Comparison of ENCODE assay signal across 35 cellular contexts in genomic region chr2:175540421-175540820, GRCh38.
DNase-seq lines count a peak whose midpoint lies in the region; ATAC-seq, FAIRE-seq and TF ChIP-seq lines count a peak whose summit lies in the region.
"Had no signal": no experiment of that assay in that cellular context is flagged by ENCODE, and none has a peak within 500 bp of the region (broad histone marks: within the 10 kb centered on the region; RNA-seq: fewer than 3 reads in every experiment).

No MANE protein-coding gene starts in this region.

- DNase-seq in HepG2 (ENCODE audit: low spot score): no peak
- DNase-seq in right lobe of liver: no peak
- DNase-seq in K562 (ENCODE audit: extremely low read depth in 1 of 4, low spot score in 3 of 4): no peak
- DNase-seq in HPDE6-E6E7 (ENCODE audit: extremely low spot score): no peak
- DNase-seq: 8988T; ACHN; AML-193; BE2C; C1 segment of cervical spinal cord; Caco-2; Calu3; CD4-positive, alpha-beta memory T cell; CD4-positive, alpha-beta T cell; CD4-positive, CD25-positive, alpha-beta regulatory T cell; CD8-positive, alpha-beta memory T cell; CD8-positive, alpha-beta T cell; COR-L47; DMS 273 treated with DMSO at 0.1 percent for 48 hours; DMS153; DMS53; DMS79; DMS79 treated with DMSO at 0.1 percent for 48 hours; DND-41; EL had no signal

- no peaks in the 10 kb centered on the region for H3K27me3 ChIP-seq in HepG2 (ENCODE audit: control insufficient read depth in 1 of 2, insufficient read depth in 2 of 2, low read length in 2 of 2)
- no peaks in the 10 kb centered on the region for H3K27me3 ChIP-seq in right lobe of liver
- no peaks in the 10 kb centered on the region for H3K27me3 ChIP-seq in OCI-LY3 (ENCODE audit: low read depth, low read length)
- H3K27me3 ChIP-seq in K562 (ENCODE audit: control insufficient read depth in 2 of 2, insufficient read depth in 2 of 2, low read length in 2 of 2): no peaks in the 10 kb centered on the region
- H3K27me3 ChIP-seq: BE2C; BLaER1; BLaER1 treated with 17β-estradiol and CSF1 and Interleukin-3, amounts not matched to agents 10 nM and 100 nM had no signal

- H3K9me1 ChIP-seq in K562 (ENCODE audit: control insufficient read depth, insufficient read depth, low read length): no peaks in the 10 kb centered on the region

- no peaks in the 10 kb centered on the region for H3K79me2 ChIP-seq in HepG2 (ENCODE audit: insufficient read depth, low read length)
- no peaks in the 10 kb centered on the region for H3K79me2 ChIP-seq in OCI-LY3 (ENCODE audit: low read length)
- no peaks in the 10 kb centered on the region for H3K79me2 ChIP-seq in K562 (ENCODE audit: control insufficient read depth, insufficient read depth, low read length)

- TF ChIP-seq POLR2A in HepG2 (IDR thresholded peaks at IDR 0.05; ENCODE audit: insufficient read depth in 1 of 2, low read depth in 2 of 2, low read length in 2 of 2) (no peak), right lobe of liver (IDR thresholded peaks at IDR 0.05) (no peak), K562 (conservative IDR thresholded peaks at IDR 0.05) (no peak)

- TF ChIP-seq EP300 in HepG2 (IDR thresholded peaks at IDR 0.05; ENCODE audit: low read depth in 2 of 2, low read length in 2 of 2) (no peak), HepG2 (CRISPR knock-in tag; IDR thresholded peaks at IDR 0.05; ENCODE audit: borderline replicate concordance) (no peak), K562 (IDR thresholded peaks at IDR 0.05; ENCODE audit: low read length) (no peak)

- H2AFZ ChIP-seq in HepG2 (ENCODE audit: low read length): no peak overlapping the region
- no peak overlapping the region for H2AFZ ChIP-seq in OCI-LY3 (ENCODE audit: low read depth, low read length)
- no peak overlapping the region for H2AFZ ChIP-seq in K562 (ENCODE audit: low read depth, low read length)

- ATAC-seq in HepG2 (no peak), right lobe of liver (no peak), K562 (no peak), HG02763 (IDR thresholded peaks at IDR 0.05; ENCODE audit: unreplicated experiment) (no peak), GM19023 (IDR thresholded peaks at IDR 0.05; ENCODE audit: unreplicated experiment) (no peak)
- ATAC-seq: A549; CD8-positive, alpha-beta T cell had no signal

- TF ChIP-seq CTCF in HepG2 (CRISPR knock-in tag; IDR thresholded peaks at IDR 0.05) (no peak), right lobe of liver (IDR thresholded peaks at IDR 0.05) (no peak), OCI-LY3 (IDR thresholded peaks at IDR 0.05; ENCODE audit: low read depth, low read length) (no peak), VCaP (conservative IDR thresholded peaks at IDR 0.05) (no peak), K562 (IDR thresholded peaks at IDR 0.05 in 2 of 3, conservative IDR thresholded peaks at IDR 0.05 in 1 of 3; ENCODE audit: insufficient read depth in 2 of 3, low read depth in 1 of 3, low read length in 3 of 3) (no peak)

- H3K4me1 ChIP-seq in HepG2 (ENCODE audit: insufficient read depth, low read length): no peaks in the 10 kb centered on the region
- H3K4me1 ChIP-seq in right lobe of liver: no peaks in the 10 kb centered on the region
- peaks cover 38% of the 10 kb centered on the region for H3K4me1 ChIP-seq in OCI-LY3 (ENCODE audit: low read length)
- H3K4me1 ChIP-seq in K562 (replicated peaks in 1 of 2; ENCODE audit: control insufficient read depth in 2 of 2, insufficient read depth in 2 of 2, low read length in 2 of 2): no peaks in the 10 kb centered on the region
- H3K4me1 ChIP-seq: A549, BE2C, Caco-2 had no signal

- in situ Hi-C loops in HepG2 (cut with HindIII; ENCODE audit: extremely low pct_ligation_motif_present, low pct_unique_long_range_greater_than_20kb): no loop called here
- in situ Hi-C loops in K562 (cut with MboI): no loop called here

- H3K9ac ChIP-seq in HepG2 (ENCODE audit: insufficient read depth, low read depth, low read length) (no peak overlapping the region), OCI-LY3 (ENCODE audit: low read length) (no peak overlapping the region), K562 (ENCODE audit: insufficient read depth in 1 of 2, low read depth in 2 of 2, low read length in 2 of 2) (no peak overlapping the region)
- H3K9ac ChIP-seq: BLaER1; BLaER1 treated with 17β-estradiol and CSF1 and Interleukin-3, amounts not matched to agents 10 nM and 100 nM had no signal

- no peaks in the 10 kb centered on the region for H3K36me3 ChIP-seq in HepG2 (replicated peaks in 1 of 2; ENCODE audit: control insufficient read depth in 1 of 2, insufficient read depth in 2 of 2, low read length in 2 of 2)
- no peaks in the 10 kb centered on the region for H3K36me3 ChIP-seq in right lobe of liver
- no peaks in the 10 kb centered on the region for H3K36me3 ChIP-seq in OCI-LY3 (replicated peaks; ENCODE audit: low read depth, low read length)
- no peaks in the 10 kb centered on the region for H3K36me3 ChIP-seq in K562 (ENCODE audit: control insufficient read depth, insufficient read depth, low read length)
- H3K36me3 ChIP-seq: BE2C; BLaER1; BLaER1 treated with 17β-estradiol and CSF1 and Interleukin-3, amounts not matched to agents 10 nM and 100 nM had no signal

- FAIRE-seq in HepG2 (lab: Jason Lieb, UNC) (no peak), K562 (lab: Jason Lieb, UNC) (no peak)
- FAIRE-seq: A204.1, A549, D721Med had no signal

- H4K20me1 ChIP-seq in HepG2 (ENCODE audit: insufficient read depth, low read length): no peaks in the 10 kb centered on the region
- H4K20me1 ChIP-seq in OCI-LY3 (ENCODE audit: insufficient read depth, low read length): no peaks in the 10 kb centered on the region
- H4K20me1 ChIP-seq in K562 (replicated peaks; ENCODE audit: control insufficient read depth, insufficient read depth, low read length): no peaks in the 10 kb centered on the region
- H4K20me1 ChIP-seq: BLaER1; BLaER1 treated with 17β-estradiol and CSF1 and Interleukin-3, amounts not matched to agents 10 nM and 100 nM had no signal

- H3K4me3 ChIP-seq in HepG2 (replicated peaks in 1 of 3; ENCODE audit: insufficient read depth in 1 of 3, low read depth in 2 of 3, low read length in 3 of 3) (no peak overlapping the region), right lobe of liver (no peak overlapping the region), OCI-LY3 (ENCODE audit: low read length) (no peak overlapping the region), K562 (no peak overlapping the region)
- H3K4me3 ChIP-seq: A549; BLaER1; BLaER1 treated with 17β-estradiol and CSF1 and Interleukin-3, amounts not matched to agents 10 nM and 100 nM had no signal

- CTCF ChIA-PET in HepG2 (lab: Yijun Ruan, JAX; ENCODE audit: low intra/inter-chr PET ratio, low total read pairs): no interaction called here
- CTCF ChIA-PET in K562 (lab: Yijun Ruan, JAX; ENCODE audit: low intra/inter-chr PET ratio): no interaction called here

- BruUV-seq in HepG2 (replicated peaks; lab: Mats Ljungman, UMichigan) (no TSS peak), K562 (replicated peaks; lab: Mats Ljungman, UMichigan) (no TSS peak)

- H3K27ac ChIP-seq in HepG2 (ENCODE audit: extremely low read length, insufficient read depth, low read length) (no peak overlapping the region), right lobe of liver (no peak overlapping the region), OCI-LY3 (ENCODE audit: low read length) (peak overlapping the region; percentile 77; the same call in 1 of the 2 replicates), VCaP (peak overlapping the region; percentile 50), K562 (ENCODE audit: extremely low read depth, low read depth, low read length) (no peak overlapping the region)
- H3K27ac ChIP-seq: 22Rv1; A549; BLaER1; BLaER1 treated with 17β-estradiol and CSF1 and Interleukin-3, amounts not matched to agents 10 nM and 100 nM; C4-2B had no signal

- intact Hi-C loops in HepG2 (cut with micrococcal nuclease; ENCODE audit: unreplicated experiment): no loop called here
- intact Hi-C loops in right lobe of liver (cut with DNase I): no loop called here
- intact Hi-C loops in K562 (cut with micrococcal nuclease): no loop called here

- 49% methylated on average over 3 of the region's 3 CpGs for WGBS in HepG2 (ENCODE audit: low lambda C conversion rate)
- 61% methylated on average over 3 of the region's 3 CpGs for WGBS in right lobe of liver (ENCODE audit: insufficient coverage, low coverage, low lambda C conversion rate, missing lambda C conversion rate)
- WGBS in K562 (ENCODE audit: insufficient coverage, low coverage, missing lambda C conversion rate): 1% methylated on average over 3 of the region's 3 CpGs

- H3K9me3 ChIP-seq in HepG2 (ENCODE audit: low read length) (no peaks in the 10 kb centered on the region), right lobe of liver (no peaks in the 10 kb centered on the region), OCI-LY3 (ENCODE audit: insufficient read depth, low read length) (no peaks in the 10 kb centered on the region), K562 (replicated peaks; ENCODE audit: control insufficient read depth, insufficient read depth, low read depth, low read length) (no peaks in the 10 kb centered on the region)
- H3K9me3 ChIP-seq: A549, BE2C had no signal

- POLR2A ChIA-PET in HepG2 (lab: Yijun Ruan, JAX): no interaction called here
- POLR2A ChIA-PET in K562 (lab: Yijun Ruan, JAX): interaction anchor here (0.9 kb wide), 1 partner anchor 11 kb away, joined by 3 read pairs; no protein-coding TSS in a partner anchor

- TF ChIP-seq RAD21 in HepG2 (CRISPR knock-in tag; IDR thresholded peaks at IDR 0.05) (no peak), K562 (CRISPR knock-in tag; conservative IDR thresholded peaks at IDR 0.05 in 1 of 2, IDR thresholded peaks at IDR 0.05 in 1 of 2) (no peak)

- H3K4me2 ChIP-seq in HepG2 (ENCODE audit: low read depth, low read length) (no peak overlapping the region), OCI-LY3 (ENCODE audit: low read length) (peak overlapping the region; percentile 81; the same call in 1 of the 2 replicates), K562 (ENCODE audit: insufficient read depth, low read length) (no peak overlapping the region)
- H3K4me2 ChIP-seq: A549; BLaER1; BLaER1 treated with 17β-estradiol and CSF1 and Interleukin-3, amounts not matched to agents 10 nM and 100 nM had no signal

TF ChIP-seq in HepG2, 621 proteins besides CTCF, POLR2A, EP300 and RAD21:
- TF ChIP-seq ZNF629 (CRISPR knock-in tag; conservative IDR thresholded peaks at IDR 0.05): 0 out of 2 replicates have a peak, but pooled peaks have one; percentile 51
- TF ChIP-seq SOX6 (IDR thresholded peaks at IDR 0.05): no peak
- no peak for TF ChIP-seq SOX6 (CRISPR knock-in tag; IDR thresholded peaks at IDR 0.05)

TF ChIP-seq in K562, 482 proteins besides CTCF, POLR2A, EP300 and RAD21:
- no peak for TF ChIP-seq STAT5A (IDR thresholded peaks at IDR 0.05; ENCODE audit: borderline replicate concordance, low read length)
- no peak for TF ChIP-seq POLR3G (IDR thresholded peaks at IDR 0.05; ENCODE audit: extremely low read depth, insufficient read length, insufficient replicate concordance)
- TF ChIP-seq RBM25 (IDR thresholded peaks at IDR 0.05; ENCODE audit: low read depth, low read length, severe bottlenecking): peak; percentile 82
- no peak for TF ChIP-seq ZKSCAN1 (IDR thresholded peaks at IDR 0.05; ENCODE audit: low read depth, low read length)
- no peak for TF ChIP-seq ZNF589 (CRISPR knock-in tag; IDR thresholded peaks at IDR 0.05; ENCODE audit: low read depth)
- no peak for TF ChIP-seq SIN3A (IDR thresholded peaks at IDR 0.05; ENCODE audit: borderline replicate concordance in 2 of 2, control insufficient read depth in 1 of 2, low read depth in 2 of 2, low read length in 2 of 2)

Comparison
In these comparisons a context has a peak if more than half of its experiments do, and no peak if none do; other contexts are left out.
1. H3K27ac ChIP-seq: peak in OCI-LY3 (single experiment) and VCaP (single experiment); none in HepG2 (single experiment), right lobe of liver (0 of 3) and K562 (single experiment).